In genomic region chr3:121957674-121958419, GRCh38 we compare ENCODE assay signal across 18 cellular contexts.
DNase-seq lines count a peak whose midpoint lies in the region; ATAC-seq and TF ChIP-seq lines count a peak whose summit lies in the region.
"Had no signal": no experiment of that assay in that cellular context is flagged by ENCODE, and none has a peak within 500 bp of the region (broad histone marks: within the 10 kb centered on the region; RNA-seq: fewer than 3 reads in every experiment).

No MANE protein-coding gene starts in this region.

- H3K9me2 ChIP-seq in MM.1S (replicated peaks; ENCODE audit: insufficient read depth, low read length) = no peaks in the 10 kb centered on the region

- H4K20me1 ChIP-seq in MM.1S (ENCODE audit: insufficient read depth, low read length) = no peaks in the 10 kb centered on the region

- H3K9me3 Mint-ChIP-seq in memory B cell = peaks cover 5% of the 10 kb centered on the region

- peaks cover 37% of the 10 kb centered on the region for H3K36me3 Mint-ChIP-seq in memory B cell
- H3K36me3 Mint-ChIP-seq: CD4-positive, CD25-positive, alpha-beta regulatory T cell had no signal

- no peaks in the 10 kb centered on the region for H3K27me3 Mint-ChIP-seq in memory B cell

- peak overlapping the region; percentile 5; the same call in 1 of the 2 replicates for H3K4me2 ChIP-seq in MM.1S (ENCODE audit: low read depth, low read length)
- H3K4me2 ChIP-seq: hepatocyte had no signal

- H3K79me2 ChIP-seq in MM.1S (ENCODE audit: low read length) = no peaks in the 10 kb centered on the region
- H3K79me2 ChIP-seq: hepatocyte, parathyroid adenoma had no signal

- H3K9ac ChIP-seq in MM.1S (ENCODE audit: low read length) = no peak overlapping the region
- H3K9ac ChIP-seq: parathyroid adenoma had no signal

- no peak overlapping the region for H2AFZ ChIP-seq in MM.1S (ENCODE audit: low read length)
- H2AFZ ChIP-seq: hepatocyte, parathyroid adenoma had no signal

- no peaks in the 10 kb centered on the region for H3K27me3 ChIP-seq in GM06990 (replicated peaks; ENCODE audit: control insufficient read depth, insufficient read depth, low read length)
- no peaks in the 10 kb centered on the region for H3K27me3 ChIP-seq in MM.1S (replicated peaks; ENCODE audit: insufficient read depth, low read length)
- H3K27me3 ChIP-seq: brain microvascular endothelial cell, hepatocyte had no signal

- H3K27ac Mint-ChIP-seq in memory B cell = no peak overlapping the region

- no peak overlapping the region for H3K4me3 ChIP-seq in GM06990 (replicated peaks; ENCODE audit: low read depth, low read length)
- H3K4me3 ChIP-seq in MM.1S (ENCODE audit: low read length) = no peak overlapping the region
- H3K4me3 ChIP-seq: hepatocyte, SK-N-MC had no signal

- H3K4me1 Mint-ChIP-seq in memory B cell = peaks cover 9% of the 10 kb centered on the region
- H3K4me1 Mint-ChIP-seq: CD4-positive, CD25-positive, alpha-beta regulatory T cell had no signal

- peak; percentile 18 for DNase-seq in GM06990 (ENCODE audit: extremely low read depth, insufficient read length)
- DNase-seq in MM.1S = peak; percentile 55
- no peak for DNase-seq in memory B cell (ENCODE audit: low spot score in 2 of 2)
- no peak for DNase-seq in NCI-H1105 (lab: John Stamatoyannopoulos, UW)
- no peak for DNase-seq in COLO829 (ENCODE audit: low spot score)
- DNase-seq in glomerular visceral epithelial cell (ENCODE audit: extremely low spot score) = no peak
- DNase-seq: activated CD4-positive, alpha-beta T cell treated with anti-CD3 and anti-CD28 coated beads for 1 hour; brain microvascular endothelial cell; CD4-positive, CD25-positive, alpha-beta regulatory T cell; mammary epithelial cell; NCI-H69; stimulated activated CD4-positive, alpha-beta T cell treated with anti-CD3 and anti-CD28 coated beads, Interleukin-1b, Interleukin-23, amount 100 ng/mL, for 48 hours; stimulated activated naive CD4-positive, alpha-beta T cell had no signal

- H3K27ac ChIP-seq in MM.1S (ENCODE audit: low read length) = peak overlapping the region; percentile 22; the same call in 1 of the 2 replicates
- H3K27ac ChIP-seq: brain microvascular endothelial cell, hepatocyte, parathyroid adenoma, SK-N-MC had no signal

- peaks cover 14% of the 10 kb centered on the region for H3K4me1 ChIP-seq in MM.1S (ENCODE audit: low read length)
- H3K4me1 ChIP-seq: parathyroid adenoma had no signal

- no peaks in the 10 kb centered on the region for H3F3A ChIP-seq in MM.1S (ENCODE audit: insufficient read depth, low read length)

- H3K9me3 ChIP-seq in MM.1S (replicated peaks; ENCODE audit: insufficient read depth, low read length) = no peaks in the 10 kb centered on the region

- TF ChIP-seq CTCF in GM06990 (IDR thresholded peaks at IDR 0.05; ENCODE audit: insufficient read depth, low read length, poor library complexity, severe bottlenecking) (no peak), MM.1S (IDR thresholded peaks at IDR 0.05; ENCODE audit: low read length) (no peak)

- no peak overlapping the region for H3K4me3 Mint-ChIP-seq in memory B cell
- H3K4me3 Mint-ChIP-seq: CD4-positive, CD25-positive, alpha-beta regulatory T cell had no signal

- H3K36me3 ChIP-seq in GM06990 (ENCODE audit: control insufficient read depth, insufficient read depth, low read length) = peaks cover 1% of the 10 kb centered on the region
- H3K36me3 ChIP-seq in MM.1S (replicated peaks; ENCODE audit: insufficient read depth, low read length) = no peaks in the 10 kb centered on the region
- H3K36me3 ChIP-seq: brain microvascular endothelial cell had no signal

- ATAC-seq in GM19452 (IDR thresholded peaks at IDR 0.05; ENCODE audit: unreplicated experiment) (peak; percentile 63), memory B cell (ENCODE audit: low read depth) (peak; percentile 58), GM19397 (IDR thresholded peaks at IDR 0.05; ENCODE audit: unreplicated experiment) (no peak)

Comparison
In these comparisons a context has a peak if more than half of its experiments do, and no peak if none do; other contexts are left out.
1. DNase-seq: peak in GM06990 (single experiment) and MM.1S (single experiment); none in memory B cell (0 of 2), NCI-H1105 (single experiment), COLO829 (single experiment) and glomerular visceral epithelial cell (single experiment).